In genomic region chr7:151347200-151347599, GRCh38 we compare ENCODE assay signal across 18 cellular contexts. TPM values are rescaled to one million over a fixed set of nuclear protein-coding genes. Genes with fewer than 3 reads are reported as not detected.
A peak's percentile ranks its signal among the peaks of the same experiment; 100 is the strongest.
DNase-seq lines count a peak whose midpoint lies in the region; ATAC-seq, FAIRE-seq and TF ChIP-seq lines count a peak whose summit lies in the region.
"Had no signal": no experiment of that assay in that cellular context is flagged by ENCODE, and none has a peak within 500 bp of the region (broad histone marks: within the 10 kb centered on the region; RNA-seq: fewer than 3 reads in every experiment).

No MANE protein-coding gene starts in this region.

- TF ChIP-seq RAD21 in A549 (conservative IDR thresholded peaks at IDR 0.05 in 1 of 2, IDR thresholded peaks at IDR 0.05 in 1 of 2): no peak

- TF ChIP-seq POLR2A in A549 (IDR thresholded peaks at IDR 0.05; ENCODE audit: low read length) (no peak), esophagus muscularis mucosa (IDR thresholded peaks at IDR 0.05; ENCODE audit: low read depth) (no peak)

- no peak for TF ChIP-seq EP300 in A549 (IDR thresholded peaks at IDR 0.05)
- no peak for TF ChIP-seq EP300 in esophagus muscularis mucosa (IDR thresholded peaks at IDR 0.05)

- H3K9me3 Mint-ChIP-seq in activated CD8-positive, alpha-beta T cell treated with anti-CD3 and anti-CD28 coated beads for 36 hours: no peaks in the 10 kb centered on the region
- H3K9me3 Mint-ChIP-seq in activated CD8-positive, alpha-beta T cell treated with anti-CD3 and anti-CD28 coated beads, Interleukin-2, amount 10 ng/mL, durations not matched to agents 7 days and 5 days (ENCODE audit: insufficient read depth): no peaks in the 10 kb centered on the region
- H3K9me3 Mint-ChIP-seq in stimulated activated naive CD8-positive, alpha-beta T cell treated with anti-CD3 and anti-CD28 coated beads, Interleukin-15, amount 100 ng/mL, for 72 hours: no peaks in the 10 kb centered on the region
- H3K9me3 Mint-ChIP-seq: CD14-positive monocyte; CD8-positive, alpha-beta memory T cell; HFFc6 had no signal

- no peaks in the 10 kb centered on the region for H3K27me3 Mint-ChIP-seq in activated CD8-positive, alpha-beta T cell treated with anti-CD3 and anti-CD28 coated beads for 36 hours
- no peaks in the 10 kb centered on the region for H3K27me3 Mint-ChIP-seq in activated CD8-positive, alpha-beta T cell treated with anti-CD3 and anti-CD28 coated beads, Interleukin-2, amount 10 ng/mL, durations not matched to agents 7 days and 5 days (ENCODE audit: low read depth)
- H3K27me3 Mint-ChIP-seq in stimulated activated naive CD8-positive, alpha-beta T cell treated with anti-CD3 and anti-CD28 coated beads, Interleukin-15, amount 100 ng/mL, for 72 hours: no peaks in the 10 kb centered on the region

- peaks cover 44% of the 10 kb centered on the region for H3K36me3 Mint-ChIP-seq in activated CD8-positive, alpha-beta T cell treated with anti-CD3 and anti-CD28 coated beads for 36 hours (ENCODE audit: low read depth)
- peaks cover 60% of the 10 kb centered on the region for H3K36me3 Mint-ChIP-seq in activated CD8-positive, alpha-beta T cell treated with anti-CD3 and anti-CD28 coated beads, Interleukin-2, amount 10 ng/mL, durations not matched to agents 7 days and 5 days (ENCODE audit: low read depth)

- intact Hi-C loops in activated CD8-positive, alpha-beta T cell treated with anti-CD3 and anti-CD28 coated beads for 36 hours (cut with micrococcal nuclease): no loop called here
- intact Hi-C loops in esophagus muscularis mucosa (cut with DNase I): no loop called here

- POLR2A ChIA-PET in activated CD8-positive, alpha-beta T cell treated with anti-CD3 and anti-CD28 coated beads for 36 hours (lab: Charles Lee): no interaction called here
- POLR2A ChIA-PET in activated CD8-positive, alpha-beta T cell treated with anti-CD3 and anti-CD28 coated beads, Interleukin-2, amount 10 ng/mL, durations not matched to agents 7 days and 5 days (lab: Charles Lee): no interaction called here
- POLR2A ChIA-PET in A549 (lab: Yijun Ruan, JAX) (no interaction called here), HEK293 (lab: Yijun Ruan, JAX) (no interaction called here)

- FAIRE-seq in A549 (lab: Jason Lieb, UNC): no peak
- FAIRE-seq: GM12892, H1, HepG2, HTR-8/SVneo had no signal

- H3K36me3 ChIP-seq in HEK293 (ENCODE audit: control insufficient read depth in 2 of 2, insufficient read depth in 1 of 2, low read length in 2 of 2) (peaks cover 9 to 64% of the 10 kb centered on the region in 2 experiments; a peak in 2 of 3 replicates), esophagus muscularis mucosa (peaks cover 13 to 76% (median 61%) of the 10 kb centered on the region in 4 donors)

- 0 out of 3 replicates have a peak overlapping the region, but pooled peaks have one; percentile 3 for H3K4me2 ChIP-seq in A549

- peaks cover 58% of the 10 kb centered on the region for H3K4me1 Mint-ChIP-seq in activated CD8-positive, alpha-beta T cell treated with anti-CD3 and anti-CD28 coated beads for 36 hours (ENCODE audit: low read depth)
- peaks cover 46% of the 10 kb centered on the region for H3K4me1 Mint-ChIP-seq in activated CD8-positive, alpha-beta T cell treated with anti-CD3 and anti-CD28 coated beads, Interleukin-2, amount 10 ng/mL, durations not matched to agents 7 days and 5 days (ENCODE audit: low read depth)
- peaks cover 67% of the 10 kb centered on the region for H3K4me1 Mint-ChIP-seq in stimulated activated naive CD8-positive, alpha-beta T cell treated with anti-CD3 and anti-CD28 coated beads, Interleukin-15, amount 100 ng/mL, for 72 hours

- no peak overlapping the region for H3K4me3 Mint-ChIP-seq in activated CD8-positive, alpha-beta T cell treated with anti-CD3 and anti-CD28 coated beads for 36 hours
- no peak overlapping the region for H3K4me3 Mint-ChIP-seq in activated CD8-positive, alpha-beta T cell treated with anti-CD3 and anti-CD28 coated beads, Interleukin-2, amount 10 ng/mL, durations not matched to agents 7 days and 5 days
- no peak overlapping the region for H3K4me3 Mint-ChIP-seq in stimulated activated naive CD8-positive, alpha-beta T cell treated with anti-CD3 and anti-CD28 coated beads, Interleukin-15, amount 100 ng/mL, for 72 hours
- H3K4me3 Mint-ChIP-seq: CD14-positive monocyte, HFFc6 had no signal

- CTCF ChIA-PET in activated CD8-positive, alpha-beta T cell treated with anti-CD3 and anti-CD28 coated beads for 36 hours (lab: Charles Lee): interaction anchor here (1.3 to 1.4 kb wide), 2 partner anchors 32 to 37 kb away, joined by 3 to 4 read pairs; no protein-coding TSS in a partner anchor
- CTCF ChIA-PET in activated CD8-positive, alpha-beta T cell treated with anti-CD3 and anti-CD28 coated beads, Interleukin-2, amount 10 ng/mL, durations not matched to agents 7 days and 5 days (lab: Charles Lee): interaction anchor here (1.3 kb wide), 1 partner anchor 32 kb away, joined by 4 read pairs; no protein-coding TSS in a partner anchor
- CTCF ChIA-PET in A549 (lab: Yijun Ruan, JAX): interaction anchor here (0.7 to 12.0 kb wide), 4 partner anchors 21 to 45 kb away, joined by 4 to 234 read pairs (median 4); no protein-coding TSS in a partner anchor
- CTCF ChIA-PET in HEK293 (lab: Yijun Ruan, JAX): interaction anchor here (0.6 to 11.2 kb wide), 2 partner anchors 23 to 31 kb away, joined by 7 to 157 read pairs; no protein-coding TSS in a partner anchor

- no peak overlapping the region for H3K4me3 ChIP-seq in A549
- H3K4me3 ChIP-seq in HEK293 (ENCODE audit: low read depth, low read length): no peak overlapping the region
- no peak overlapping the region for H3K4me3 ChIP-seq in esophagus muscularis mucosa
- H3K4me3 ChIP-seq: HAP-1 had no signal

- peak overlapping the region; percentile 74 for H3K27ac Mint-ChIP-seq in activated CD8-positive, alpha-beta T cell treated with anti-CD3 and anti-CD28 coated beads for 36 hours
- H3K27ac Mint-ChIP-seq in activated CD8-positive, alpha-beta T cell treated with anti-CD3 and anti-CD28 coated beads, Interleukin-2, amount 10 ng/mL, durations not matched to agents 7 days and 5 days: no peak overlapping the region
- H3K27ac Mint-ChIP-seq in stimulated activated naive CD8-positive, alpha-beta T cell treated with anti-CD3 and anti-CD28 coated beads, Interleukin-15, amount 100 ng/mL, for 72 hours: no peak overlapping the region
- H3K27ac Mint-ChIP-seq: CD14-positive monocyte had no signal

- no peak for DNase-seq in activated CD8-positive, alpha-beta T cell treated with anti-CD3 and anti-CD28 coated beads for 36 hours
- DNase-seq in activated CD8-positive, alpha-beta T cell treated with anti-CD3 and anti-CD28 coated beads, Interleukin-2, amount 10 ng/mL, durations not matched to agents 7 days and 5 days: no peak
- DNase-seq in A549 (ENCODE audit: low read depth in 1 of 2, low spot score in 1 of 2) (no peak), esophagus muscularis mucosa (ENCODE audit: extremely low spot score) (peak; percentile 70), SW480 (ENCODE audit: low spot score) (no peak)
- no peak for DNase-seq in stimulated activated naive CD8-positive, alpha-beta T cell treated with anti-CD3 and anti-CD28 coated beads, Interleukin-15, amount 100 ng/mL, for 72 hours
- DNase-seq: Caco-2; CD8-positive, alpha-beta memory T cell; DND-41; GDM1; HFFc6 had no signal

- no peaks in the 10 kb centered on the region for H3K27me3 ChIP-seq in esophagus muscularis mucosa

- 91% methylated on average over 6 of the region's 6 CpGs for WGBS in A549 (ENCODE audit: missing lambda C conversion rate)
- WGBS in esophagus muscularis mucosa: 91% methylated on average over 6 of the region's 6 CpGs

- H3K27ac ChIP-seq in A549: peak overlapping the region in 1 of 2 experiments; percentile 35; a peak in 2 of 6 replicates
- H3K27ac ChIP-seq in HEK293 (ENCODE audit: extremely low read depth, low read depth, low read length): no peak overlapping the region
- H3K27ac ChIP-seq in esophagus muscularis mucosa (replicated peaks in 1 of 4): no peak overlapping the region

- H3K9me3 ChIP-seq in A549: no peaks in the 10 kb centered on the region
- H3K9me3 ChIP-seq in HEK293 (ENCODE audit: control insufficient read depth, insufficient read depth, low read depth, low read length): no peaks in the 10 kb centered on the region
- no peaks in the 10 kb centered on the region for H3K9me3 ChIP-seq in esophagus muscularis mucosa
- H3K9me3 ChIP-seq: Caco-2, HAP-1 had no signal

- ATAC-seq in activated CD8-positive, alpha-beta T cell treated with anti-CD3 and anti-CD28 coated beads for 36 hours: no peak
- ATAC-seq in activated CD8-positive, alpha-beta T cell treated with anti-CD3 and anti-CD28 coated beads, Interleukin-2, amount 10 ng/mL, durations not matched to agents 7 days and 5 days: no peak
- no peak for ATAC-seq in A549
- ATAC-seq in stimulated activated naive CD8-positive, alpha-beta T cell treated with anti-CD3 and anti-CD28 coated beads, Interleukin-15, amount 100 ng/mL, for 72 hours: no peak
- ATAC-seq: HepG2 had no signal

- no peak for TF ChIP-seq CTCF in activated CD8-positive, alpha-beta T cell treated with anti-CD3 and anti-CD28 coated beads for 36 hours (IDR thresholded peaks at IDR 0.05)
- TF ChIP-seq CTCF in A549 (IDR thresholded peaks at IDR 0.05): no peak
- TF ChIP-seq CTCF in HEK293 (tag by site-specific recombination; IDR thresholded peaks at IDR 0.05): no peak
- no peak for TF ChIP-seq CTCF in esophagus muscularis mucosa (IDR thresholded peaks at IDR 0.05)

- H3K4me1 ChIP-seq in A549 (peaks cover 45% of the 10 kb centered on the region), HEK293 (ENCODE audit: control insufficient read depth, insufficient read depth, low read length) (no peaks in the 10 kb centered on the region), esophagus muscularis mucosa (peaks cover 26 to 46% (median 36%) of the 10 kb centered on the region in 4 donors)
- H3K4me1 ChIP-seq: HAP-1 had no signal

TF ChIP-seq in A549, 52 proteins besides CTCF, POLR2A, EP300 and RAD21 (continues in another document):
- TF ChIP-seq ZFP36 (IDR thresholded peaks at IDR 0.05; ENCODE audit: borderline replicate concordance, partially characterized antibody) (no peak), MAZ (IDR thresholded peaks at IDR 0.05; ENCODE audit: borderline replicate concordance, low read depth, low read length) (no peak)

TF ChIP-seq in HEK293, 187 proteins besides CTCF, POLR2A, EP300 and RAD21:
- TF ChIP-seq ZXDB (tag by site-specific recombination; IDR thresholded peaks at IDR 0.05): no peak
- TF ChIP-seq KLF10 (tag by site-specific recombination; IDR thresholded peaks at IDR 0.05): no peak
- TF ChIP-seq ZNF121 (tag by site-specific recombination; IDR thresholded peaks at IDR 0.05): peak; percentile 71; the same call in 1 of the 2 replicates
TF ChIP-seq in HEK293: peak in this region for 1.

RNA-seq across cellular contexts. Expression of gene NUB1, which starts 5.6 kb away (rescaled TPM):
- total RNA-seq in activated CD8-positive, alpha-beta T cell treated with anti-CD3 and anti-CD28 coated beads for 36 hours: 10 to 100 TPM; 41.0 to 42.5 TPM
- 10 to 100 TPM; 59.0 to 59.2 TPM for total RNA-seq in activated CD8-positive, alpha-beta T cell treated with anti-CD3 and anti-CD28 coated beads, Interleukin-2, amount 10 ng/mL, durations not matched to agents 7 days and 5 days
- polyA plus RNA-seq in A549 (2011; rRNA removed): 65.6 and 105 TPM in 2 replicates
- polyA plus RNA-seq in A549 (2012; cell fraction: cytosol; rRNA removed): 26.2 and 28.3 TPM in 2 replicates
- polyA plus RNA-seq in A549 (2012; cell fraction: nucleus; rRNA removed): 34.2 and 37.4 TPM in 2 replicates
- polyA plus RNA-seq in A549 (2017; fragmentation: RNase III; extraction: RNeasy Plus Mini Kit Qiagen cat#74134 plus additional on column Dnase treatment): 42.5 to 45.1 TPM (median 45.0 TPM) in 3 replicates
- polyA minus RNA-seq in A549 (2011; rRNA and poly(A)+ RNA removed): 32.4 and 36.7 TPM in 2 replicates
- total RNA-seq in esophagus muscularis mucosa: 10 to 100 TPM; 45.9 to 59.1 (median 53.0) TPM
